ENCODE assay signal across 1 cellular context in the genomic region with DNA sequence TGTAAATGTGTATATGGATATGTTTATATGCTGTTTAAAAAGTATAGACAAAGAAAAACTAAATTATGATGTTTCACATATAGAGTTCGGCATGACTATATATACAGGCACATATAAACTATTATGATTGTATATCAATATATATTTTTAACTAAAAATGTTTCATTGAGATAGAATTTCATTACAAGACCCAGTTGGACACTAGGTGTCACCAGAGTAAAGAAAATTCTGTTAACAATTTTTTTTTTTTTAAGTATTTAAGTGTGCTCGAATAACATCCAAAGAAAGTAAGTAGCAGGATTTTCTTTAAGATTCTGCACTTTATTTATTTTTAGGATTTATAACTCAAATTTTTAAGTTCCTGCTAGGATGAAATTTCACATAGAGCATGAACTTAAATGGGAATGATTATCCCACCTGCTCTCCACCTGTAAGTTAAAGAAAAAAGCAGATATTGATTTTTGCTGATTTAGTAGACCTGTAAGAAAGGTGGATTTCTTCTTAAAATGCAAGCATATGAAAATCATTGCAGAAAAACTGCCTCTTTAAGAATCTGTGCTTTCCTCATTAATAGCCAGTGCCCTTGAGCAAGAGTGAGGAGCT.
TF ChIP-seq lines count a peak whose summit lies in the region.

No MANE protein-coding gene starts in this region.

TF ChIP-seq in GM12878, 131 proteins besides CTCF, POLR2A, EP300 and RAD21 (continued from another document):
- TF ChIP-seq, protein P1, sequence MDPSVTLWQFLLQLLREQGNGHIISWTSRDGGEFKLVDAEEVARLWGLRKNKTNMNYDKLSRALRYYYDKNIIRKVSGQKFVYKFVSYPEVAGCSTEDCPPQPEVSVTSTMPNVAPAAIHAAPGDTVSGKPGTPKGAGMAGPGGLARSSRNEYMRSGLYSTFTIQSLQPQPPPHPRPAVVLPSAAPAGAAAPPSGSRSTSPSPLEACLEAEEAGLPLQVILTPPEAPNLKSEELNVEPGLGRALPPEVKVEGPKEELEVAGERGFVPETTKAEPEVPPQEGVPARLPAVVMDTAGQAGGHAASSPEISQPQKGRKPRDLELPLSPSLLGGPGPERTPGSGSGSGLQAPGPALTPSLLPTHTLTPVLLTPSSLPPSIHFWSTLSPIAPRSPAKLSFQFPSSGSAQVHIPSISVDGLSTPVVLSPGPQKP (IDR thresholded peaks at IDR 0.05; ENCODE audit: low read depth, low read length), result no peak
- TF ChIP-seq SIX5 (IDR thresholded peaks at IDR 0.05; ENCODE audit: low read depth, low read length, severe bottlenecking), result no peak
- no peak for TF ChIP-seq RUNX3 (IDR thresholded peaks at IDR 0.05; ENCODE audit: low read length)
- TF ChIP-seq SREBF2 (IDR thresholded peaks at IDR 0.05; ENCODE audit: low read length), result no peak
- TF ChIP-seq YY1 (IDR thresholded peaks at IDR 0.05; ENCODE audit: low read depth, low read length), result no peak
- no peak for TF ChIP-seq PAX8 (IDR thresholded peaks at IDR 0.05)
- TF ChIP-seq NFYA (IDR thresholded peaks at IDR 0.05; ENCODE audit: borderline replicate concordance, low read depth, low read length), result no peak
- no peak for TF ChIP-seq BCL11A (IDR thresholded peaks at IDR 0.05; ENCODE audit: low read depth, low read length)
- TF ChIP-seq NRF1 (conservative IDR thresholded peaks at IDR 0.05; ENCODE audit: low read depth, low read length), result no peak
- TF ChIP-seq TCF7 (IDR thresholded peaks at IDR 0.05; ENCODE audit: borderline replicate concordance), result no peak
- TF ChIP-seq BHLHE40 (IDR thresholded peaks at IDR 0.05; ENCODE audit: borderline replicate concordance in 1 of 2, low read depth in 2 of 2, low read length in 1 of 2), result no peak
